ENCODE assay signal across 2 cellular contexts in genomic region chr3:149936812-149937230, GRCh38.
TF ChIP-seq lines count a peak whose summit lies in the region.

No MANE protein-coding gene starts in this region.

TF ChIP-seq in SK-N-SH treated with all-trans-retinoic acid at 6 μM for 48 hours, 23 proteins besides CTCF, POLR2A, EP300 and RAD21:
- TF ChIP-seq, protein P1, sequence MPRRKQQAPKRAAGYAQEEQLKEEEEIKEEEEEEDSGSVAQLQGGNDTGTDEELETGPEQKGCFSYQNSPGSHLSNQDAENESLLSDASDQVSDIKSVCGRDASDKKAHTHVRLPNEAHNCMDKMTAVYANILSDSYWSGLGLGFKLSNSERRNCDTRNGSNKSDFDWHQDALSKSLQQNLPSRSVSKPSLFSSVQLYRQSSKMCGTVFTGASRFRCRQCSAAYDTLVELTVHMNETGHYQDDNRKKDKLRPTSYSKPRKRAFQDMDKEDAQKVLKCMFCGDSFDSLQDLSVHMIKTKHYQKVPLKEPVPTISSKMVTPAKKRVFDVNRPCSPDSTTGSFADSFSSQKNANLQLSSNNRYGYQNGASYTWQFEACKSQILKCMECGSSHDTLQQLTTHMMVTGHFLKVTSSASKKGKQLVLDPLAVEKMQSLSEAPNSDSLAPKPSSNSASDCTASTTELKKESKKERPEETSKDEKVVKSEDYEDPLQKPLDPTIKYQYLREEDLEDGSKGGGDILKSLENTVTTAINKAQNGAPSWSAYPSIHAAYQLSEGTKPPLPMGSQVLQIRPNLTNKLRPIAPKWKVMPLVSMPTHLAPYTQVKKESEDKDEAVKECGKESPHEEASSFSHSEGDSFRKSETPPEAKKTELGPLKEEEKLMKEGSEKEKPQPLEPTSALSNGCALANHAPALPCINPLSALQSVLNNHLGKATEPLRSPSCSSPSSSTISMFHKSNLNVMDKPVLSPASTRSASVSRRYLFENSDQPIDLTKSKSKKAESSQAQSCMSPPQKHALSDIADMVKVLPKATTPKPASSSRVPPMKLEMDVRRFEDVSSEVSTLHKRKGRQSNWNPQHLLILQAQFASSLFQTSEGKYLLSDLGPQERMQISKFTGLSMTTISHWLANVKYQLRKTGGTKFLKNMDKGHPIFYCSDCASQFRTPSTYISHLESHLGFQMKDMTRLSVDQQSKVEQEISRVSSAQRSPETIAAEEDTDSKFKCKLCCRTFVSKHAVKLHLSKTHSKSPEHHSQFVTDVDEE (CRISPR knock-in tag; IDR thresholded peaks at IDR 0.05), result no peak
- TF ChIP-seq SNAI2 (CRISPR knock-in tag; IDR thresholded peaks at IDR 0.05), result no peak
- no peak for TF ChIP-seq ISL1 (CRISPR knock-in tag; IDR thresholded peaks at IDR 0.05)
- TF ChIP-seq RARB (CRISPR knock-in tag; IDR thresholded peaks at IDR 0.05), result no peak
- no peak for TF ChIP-seq OSR1 (CRISPR knock-in tag; IDR thresholded peaks at IDR 0.05)
- TF ChIP-seq CSDC2 (CRISPR knock-in tag; IDR thresholded peaks at IDR 0.05), result no peak
- TF ChIP-seq ZNF565 (CRISPR knock-in tag; conservative IDR thresholded peaks at IDR 0.05; ENCODE audit: low read depth), result no peak
- no peak for TF ChIP-seq GLIS3 (CRISPR knock-in tag; IDR thresholded peaks at IDR 0.05)
- no peak for TF ChIP-seq ZNF8 (CRISPR knock-in tag; IDR thresholded peaks at IDR 0.05)
- no peak for TF ChIP-seq PPARA (CRISPR knock-in tag; IDR thresholded peaks at IDR 0.05; ENCODE audit: borderline replicate concordance)
- no peak for TF ChIP-seq ZFP3 (CRISPR knock-in tag; IDR thresholded peaks at IDR 0.05)
- no peak for TF ChIP-seq ZFP30 (CRISPR knock-in tag; IDR thresholded peaks at IDR 0.05)
- no peak for TF ChIP-seq TOX (CRISPR knock-in tag; IDR thresholded peaks at IDR 0.05; ENCODE audit: borderline replicate concordance)
- no peak for TF ChIP-seq PATZ1 (CRISPR knock-in tag; IDR thresholded peaks at IDR 0.05; ENCODE audit: borderline replicate concordance)
- TF ChIP-seq ESRRG (CRISPR knock-in tag; IDR thresholded peaks at IDR 0.05), result no peak
- TF ChIP-seq, protein P2, sequence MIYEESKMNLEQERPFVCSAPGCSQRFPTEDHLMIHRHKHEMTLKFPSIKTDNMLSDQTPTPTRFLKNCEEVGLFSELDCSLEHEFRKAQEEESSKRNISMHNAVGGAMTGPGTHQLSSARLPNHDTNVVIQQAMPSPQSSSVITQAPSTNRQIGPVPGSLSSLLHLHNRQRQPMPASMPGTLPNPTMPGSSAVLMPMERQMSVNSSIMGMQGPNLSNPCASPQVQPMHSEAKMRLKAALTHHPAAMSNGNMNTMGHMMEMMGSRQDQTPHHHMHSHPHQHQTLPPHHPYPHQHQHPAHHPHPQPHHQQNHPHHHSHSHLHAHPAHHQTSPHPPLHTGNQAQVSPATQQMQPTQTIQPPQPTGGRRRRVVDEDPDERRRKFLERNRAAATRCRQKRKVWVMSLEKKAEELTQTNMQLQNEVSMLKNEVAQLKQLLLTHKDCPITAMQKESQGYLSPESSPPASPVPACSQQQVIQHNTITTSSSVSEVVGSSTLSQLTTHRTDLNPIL (CRISPR knock-in tag; IDR thresholded peaks at IDR 0.05; ENCODE audit: low read depth), result no peak

TF ChIP-seq in K562, 482 proteins besides CTCF, POLR2A, EP300 and RAD21 (continued from another document):
- TF ChIP-seq USF2 (CRISPR knock-in tag; IDR thresholded peaks at IDR 0.05), result no peak
